6 cellular contexts compared by ENCODE assay signal in the genomic region with DNA sequence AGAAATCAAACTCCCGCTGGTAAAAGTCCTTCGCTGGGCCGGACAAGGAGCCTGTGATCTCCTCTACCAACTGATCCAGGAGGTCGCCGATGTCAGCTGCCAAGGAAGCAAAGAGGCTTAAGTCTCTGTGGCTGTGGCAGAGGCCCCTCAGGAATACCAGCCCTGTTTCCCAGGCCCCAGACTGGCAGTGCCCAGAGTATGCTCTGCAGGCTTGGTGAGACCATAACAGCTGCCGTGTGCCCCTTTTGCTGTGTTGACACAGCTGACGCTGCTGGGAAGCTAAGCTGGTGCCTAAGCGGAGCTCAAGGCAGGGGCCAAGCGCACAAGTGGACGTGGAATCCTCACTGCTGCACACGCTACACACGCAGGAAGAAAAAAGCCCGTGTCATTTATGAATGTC. TPM values are rescaled to one million over a fixed set of nuclear protein-coding genes. Genes with fewer than 3 reads are reported as not detected.
"Had no signal": no experiment of that assay in that cellular context is flagged by ENCODE, and none has a peak within 500 bp of the region (broad histone marks: within the 10 kb centered on the region; RNA-seq: fewer than 3 reads in every experiment).

No MANE protein-coding gene starts in this region.

RNA-seq across cellular contexts. Expression of gene SERPIND1, which starts 55.2 kb away (rescaled TPM):
- total RNA-seq: activated CD4-positive, alpha-beta memory T cell treated with anti-CD3 and anti-CD28 coated beads for 36 hours; activated CD4-positive, alpha-beta T cell treated with anti-CD3 and anti-CD28 coated beads, Interleukin-2, amount 10 ng/mL, durations not matched to agents 7 days and 5 days; activated naive CD4-positive, alpha-beta T cell treated with anti-CD3 and anti-CD28 coated beads, Interleukin-2, amount 50 U/mL, for 72 hours; ascending aorta; M059J; PC-9 had no signal
